10 cellular contexts compared by ENCODE assay signal in genomic region chr1:156149374-156150106, GRCh38. TPM values are rescaled to one million over a fixed set of nuclear protein-coding genes. Genes with fewer than 3 reads are reported as not detected.
A peak's percentile ranks its signal among the peaks of the same experiment; 100 is the strongest.
DNase-seq lines count a peak whose midpoint lies in the region; ATAC-seq and TF ChIP-seq lines count a peak whose summit lies in the region.
"Had no signal": no experiment of that assay in that cellular context is flagged by ENCODE, and none has a peak within 500 bp of the region (broad histone marks: within the 10 kb centered on the region; RNA-seq: fewer than 3 reads in every experiment).

No MANE protein-coding gene starts in this region.

- no peaks in the 10 kb centered on the region for H3K27me3 ChIP-seq in BLaER1
- H3K27me3 ChIP-seq in WERI-Rb-1 (ENCODE audit: insufficient read depth, low read depth, severe bottlenecking): no peaks in the 10 kb centered on the region

- no peaks in the 10 kb centered on the region for H3K9me3 ChIP-seq in BLaER1
- no peaks in the 10 kb centered on the region for H3K9me3 ChIP-seq in WERI-Rb-1 (ENCODE audit: severe bottlenecking)

- H3K9ac ChIP-seq in BLaER1: 0 out of 2 replicates have a peak overlapping the region, but pooled peaks have one; percentile 2
- H3K9ac ChIP-seq: KMS-11 had no signal

- H3K36me3 ChIP-seq in BLaER1 (no peaks in the 10 kb centered on the region), WERI-Rb-1 (no peaks in the 10 kb centered on the region)

- H3K27ac ChIP-seq in BLaER1 (peak overlapping the region; percentile 57), WERI-Rb-1 (no peak overlapping the region)
- H3K27ac ChIP-seq: KMS-11, VCaP had no signal

- H3K4me2 ChIP-seq in BLaER1: peak overlapping the region; percentile 98
- H3K4me2 ChIP-seq: KMS-11 had no signal

- DNase-seq in activated naive CD8-positive, alpha-beta T cell treated with anti-CD3 and anti-CD28 coated beads, Interleukin-2, amount 10 ng/mL, durations not matched to agents 7 days and 5 days: no peak
- DNase-seq in WERI-Rb-1: no peak
- DNase-seq in OCI-M2 (lab: John Stamatoyannopoulos, UW; ENCODE audit: unreplicated experiment): no peak
- DNase-seq in NCI-H226: no peak

- TF ChIP-seq CTCF in WERI-Rb-1 (IDR thresholded peaks at IDR 0.05; ENCODE audit: low read depth, low read length): no peak

- H3K4me1 Mint-ChIP-seq in activated naive CD8-positive, alpha-beta T cell treated with anti-CD3 and anti-CD28 coated beads, Interleukin-2, amount 10 ng/mL, durations not matched to agents 7 days and 5 days: peaks cover 51% of the 10 kb centered on the region

- no peaks in the 10 kb centered on the region for H3K9me3 Mint-ChIP-seq in activated naive CD8-positive, alpha-beta T cell treated with anti-CD3 and anti-CD28 coated beads, Interleukin-2, amount 10 ng/mL, durations not matched to agents 7 days and 5 days

- peak; percentile 78 for TF ChIP-seq POLR2A in GM19099 (IDR thresholded peaks at IDR 0.05; ENCODE audit: extremely low read depth, insufficient read length, low read depth)

- no peaks in the 10 kb centered on the region for H3K36me3 Mint-ChIP-seq in activated naive CD8-positive, alpha-beta T cell treated with anti-CD3 and anti-CD28 coated beads, Interleukin-2, amount 10 ng/mL, durations not matched to agents 7 days and 5 days

- peaks cover 2% of the 10 kb centered on the region for H3K27me3 Mint-ChIP-seq in activated naive CD8-positive, alpha-beta T cell treated with anti-CD3 and anti-CD28 coated beads, Interleukin-2, amount 10 ng/mL, durations not matched to agents 7 days and 5 days

- peak; percentile 38 for ATAC-seq in HG02943 (IDR thresholded peaks at IDR 0.05; ENCODE audit: low read depth, unreplicated experiment)
- no peak for ATAC-seq in activated naive CD8-positive, alpha-beta T cell treated with anti-CD3 and anti-CD28 coated beads, Interleukin-2, amount 10 ng/mL, durations not matched to agents 7 days and 5 days (ENCODE audit: low read depth)
- ATAC-seq in GM21360 (IDR thresholded peaks at IDR 0.05; ENCODE audit: unreplicated experiment): no peak

- peaks cover 88% of the 10 kb centered on the region for H3K4me1 ChIP-seq in BLaER1

- H3K4me3 Mint-ChIP-seq in activated naive CD8-positive, alpha-beta T cell treated with anti-CD3 and anti-CD28 coated beads, Interleukin-2, amount 10 ng/mL, durations not matched to agents 7 days and 5 days: no peak overlapping the region

- no peaks in the 10 kb centered on the region for H4K20me1 ChIP-seq in BLaER1

- peak overlapping the region; percentile 47 for H3K27ac Mint-ChIP-seq in activated naive CD8-positive, alpha-beta T cell treated with anti-CD3 and anti-CD28 coated beads, Interleukin-2, amount 10 ng/mL, durations not matched to agents 7 days and 5 days

- H3K4me3 ChIP-seq in BLaER1 (no peak overlapping the region), WERI-Rb-1 (ENCODE audit: low read depth, low read length) (no peak overlapping the region)

- POLR2A ChIA-PET in activated naive CD8-positive, alpha-beta T cell treated with anti-CD3 and anti-CD28 coated beads, Interleukin-2, amount 10 ng/mL, durations not matched to agents 7 days and 5 days (lab: Charles Lee): interaction anchor here (0.6 to 6.0 kb wide), 5 partner anchors 12 to 86 kb away, joined by 3 to 79 read pairs (median 6); partner anchors contain the start of genes PMF1 and SLC25A44

RNA-seq across cellular contexts. Expression of gene SEMA4A, which starts 3.8 kb away (rescaled TPM):
- total RNA-seq in activated naive CD8-positive, alpha-beta T cell treated with anti-CD3 and anti-CD28 coated beads, Interleukin-2, amount 10 ng/mL, durations not matched to agents 7 days and 5 days: 10 to 100 TPM in 1 of 2 experiments, 1 to 10 TPM in 1; 9.8 to 10.2 TPM

RNA-seq across cellular contexts. Expression of gene LMNA, which starts 35.0 kb away (rescaled TPM):
- 10 to 100 TPM; 11.7 to 13.0 TPM for total RNA-seq in activated naive CD8-positive, alpha-beta T cell treated with anti-CD3 and anti-CD28 coated beads, Interleukin-2, amount 10 ng/mL, durations not matched to agents 7 days and 5 days

RNA-seq across cellular contexts. Expression of gene SLC25A44, which starts 44.4 kb away (rescaled TPM):
- 10 to 100 TPM; 30.9 to 35.3 TPM for total RNA-seq in activated naive CD8-positive, alpha-beta T cell treated with anti-CD3 and anti-CD28 coated beads, Interleukin-2, amount 10 ng/mL, durations not matched to agents 7 days and 5 days
